8 cellular contexts compared by ENCODE assay signal in the genomic region with DNA sequence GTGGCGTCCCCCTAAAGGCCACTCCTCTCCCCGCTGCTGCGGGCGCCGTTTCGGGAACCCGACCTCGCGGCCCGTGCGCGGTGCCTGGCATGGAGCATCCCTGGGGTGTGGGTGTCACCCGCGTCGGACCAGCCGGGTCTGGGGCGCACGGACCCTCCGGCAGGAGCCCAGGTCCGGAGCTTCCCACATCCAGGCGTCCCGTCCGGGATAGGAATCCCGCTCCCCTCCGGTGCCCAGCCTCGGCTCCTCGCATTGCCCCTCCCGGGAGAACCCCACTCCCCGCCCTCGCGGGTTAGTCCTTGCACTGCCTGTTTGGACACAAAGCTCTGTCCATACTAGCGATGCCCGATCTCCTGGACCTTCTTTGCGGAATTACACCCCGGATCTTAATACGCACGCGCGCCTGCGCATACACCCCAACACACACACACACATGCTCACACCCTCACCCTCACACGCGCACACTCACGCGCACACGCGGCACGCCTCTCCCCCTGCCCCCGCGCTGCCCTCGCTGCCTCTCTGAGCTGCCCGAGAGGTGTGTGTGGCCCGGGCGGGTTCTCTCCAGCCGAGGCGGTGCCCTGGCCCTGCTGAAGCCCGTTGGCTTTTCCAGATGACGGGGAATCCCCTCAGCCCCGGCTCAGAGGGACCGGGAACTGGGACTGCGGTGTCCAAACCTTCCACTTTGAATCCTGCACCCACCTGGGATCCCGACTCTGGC. TPM values are rescaled to one million over a fixed set of nuclear protein-coding genes. Genes with fewer than 3 reads are reported as not detected.
DNase-seq lines count a peak whose midpoint lies in the region; ATAC-seq and TF ChIP-seq lines count a peak whose summit lies in the region.

No MANE protein-coding gene starts in this region.

- H3K4me1 ChIP-seq in foreskin keratinocyte: no peaks in the 10 kb centered on the region

- H3K9me3 Mint-ChIP-seq in neural crest cell (no peaks in the 10 kb centered on the region), type B pancreatic cell (no peaks in the 10 kb centered on the region)

- peaks cover 40% of the 10 kb centered on the region for H3K27me3 Mint-ChIP-seq in neural crest cell (ENCODE audit: low read depth)
- no peaks in the 10 kb centered on the region for H3K27me3 Mint-ChIP-seq in type B pancreatic cell

- H3K27ac Mint-ChIP-seq in neural crest cell (ENCODE audit: unreplicated experiment) (peak overlapping the region; percentile 87), type B pancreatic cell (peak overlapping the region; percentile 76)

- DNase-seq in AG20443 (ENCODE audit: low spot score) (peak; percentile 78), RPMI7951 (ENCODE audit: low read depth) (peak; percentile 67), foreskin keratinocyte (peak; percentile 49 to 67), neural crest cell (ENCODE audit: low read depth, low spot score) (peak; percentile 26), type B pancreatic cell (ENCODE audit: extremely low spot score, unreplicated experiment) (peak; percentile 77)
- DNase-seq in activated naive CD4-positive, alpha-beta T cell treated with Interleukin-2 at 50 U/mL for 16 hours: peak; percentile 61

- H3K27me3 ChIP-seq in foreskin keratinocyte: no peaks in the 10 kb centered on the region

- H3K36me3 Mint-ChIP-seq in neural crest cell (ENCODE audit: low read depth): peaks cover 3% of the 10 kb centered on the region
- H3K36me3 Mint-ChIP-seq in type B pancreatic cell: no peaks in the 10 kb centered on the region

- H3K4me1 Mint-ChIP-seq in neural crest cell (peaks cover 6% of the 10 kb centered on the region), type B pancreatic cell (ENCODE audit: unreplicated experiment) (peaks cover 9% of the 10 kb centered on the region)

- H3K4me3 Mint-ChIP-seq in neural crest cell: peak overlapping the region; percentile 91
- peak overlapping the region; percentile 96 for H3K4me3 Mint-ChIP-seq in type B pancreatic cell

- TF ChIP-seq CTCF in foreskin keratinocyte (conservative IDR thresholded peaks at IDR 0.05): no peak
- TF ChIP-seq CTCF in neural crest cell (conservative IDR thresholded peaks at IDR 0.05): no peak
- TF ChIP-seq CTCF in type B pancreatic cell (conservative IDR thresholded peaks at IDR 0.05): no peak

- ATAC-seq in GM19025 (IDR thresholded peaks at IDR 0.05; ENCODE audit: low read depth, unreplicated experiment) (peak; percentile 11), HG03280 (IDR thresholded peaks at IDR 0.05; ENCODE audit: unreplicated experiment) (peak; percentile 19), foreskin keratinocyte (peak; percentile 49)

- peak overlapping the region; percentile 89 for H3K27ac ChIP-seq in foreskin keratinocyte

RNA-seq across cellular contexts. Expression of a gene that starts 0.9 kb away (rescaled TPM):
- 5.0 and 9.1 TPM in 2 replicates for total RNA-seq in RPMI7951 (2014; rRNA removed; shearing (Covaris generic))
- total RNA-seq in foreskin keratinocyte (9.5 and 11.1 TPM in 2 replicates), neural crest cell (6.6 and 6.8 TPM in 2 replicates), type B pancreatic cell (ENCODE audit: low replicate concordance) (16.6 and 23.3 TPM in 2 replicates)
- polyA plus RNA-seq in foreskin keratinocyte: 6.3 and 7.9 TPM in 2 replicates

Comparison
In these comparisons a context has a peak if more than half of its experiments do, and no peak if none do; other contexts are left out.
1. Peak in every context shown above with its lines: DNase-seq, ATAC-seq and H3K27ac ChIP-seq.
2. DNase-seq: peak in every context shown above with its lines; median percentile 78 in AG20443; 77 in type B pancreatic cell; 67 in RPMI7951; 61 in activated naive CD4-positive, alpha-beta T cell treated with Interleukin-2 at 50 U/mL for 16 hours; 58 in foreskin keratinocyte; 26 in neural crest cell.